Comparison of ENCODE assay signal across 10 cellular contexts in genomic region chr15:82966671-82967071, GRCh38. TPM values are rescaled to one million over a fixed set of nuclear protein-coding genes. Genes with fewer than 3 reads are reported as not detected.
DNase-seq lines count a peak whose midpoint lies in the region; ATAC-seq and TF ChIP-seq lines count a peak whose summit lies in the region.
"Had no signal": no experiment of that assay in that cellular context is flagged by ENCODE, and none has a peak within 500 bp of the region (broad histone marks: within the 10 kb centered on the region; RNA-seq: fewer than 3 reads in every experiment).

No MANE protein-coding gene starts in this region.

- ATAC-seq in HG02588 (IDR thresholded peaks at IDR 0.05; ENCODE audit: unreplicated experiment), result peak; percentile 75
- peak; percentile 65 for ATAC-seq in HG03469 (IDR thresholded peaks at IDR 0.05; ENCODE audit: unreplicated experiment)
- ATAC-seq in stimulated activated effector memory CD8-positive, alpha-beta T cell treated with anti-CD3 and anti-CD28 coated beads, Interleukin-12 subunit alpha, Interleukin-12 subunit beta, amount 100 ng/mL, for 72 hours, result peak; percentile 94

- intact Hi-C loops in spleen (cut with DNase I; ENCODE audit: low total_unique reads), result no loop called here

- H3K36me3 Mint-ChIP-seq in activated T-cell treated with anti-CD3 and anti-CD28 coated beads, Interleukin-2, amount 50 U/mL, for 24 hours (ENCODE audit: low read depth), result no peaks in the 10 kb centered on the region
- H3K36me3 Mint-ChIP-seq in stimulated activated effector memory CD8-positive, alpha-beta T cell treated with anti-CD3 and anti-CD28 coated beads, Interleukin-12 subunit alpha, Interleukin-12 subunit beta, amount 100 ng/mL, for 72 hours, result no peaks in the 10 kb centered on the region
- no peaks in the 10 kb centered on the region for H3K36me3 Mint-ChIP-seq in endodermal cell (ENCODE audit: low read depth)

- 93 to 100% methylated on average over 4 of the region's 4 CpGs for WGBS in endodermal cell (ENCODE audit: insufficient coverage in 1 of 2, insufficient read length in 1 of 2), 2 experiments
- 41 to 54% (median 46%) methylated on average over 4 of the region's 4 CpGs for WGBS in spleen, 5 donors

- no peak for DNase-seq in activated T-cell treated with anti-CD3 and anti-CD28 coated beads, Interleukin-2, amount 50 U/mL, for 24 hours
- no peak for DNase-seq in activated T-cell treated with anti-CD3 and anti-CD28 coated beads, Interleukin-2, amount 50 U/mL, for 1 hour
- peak in 1 of 2 donors; percentile 73 for DNase-seq in stimulated activated effector memory CD8-positive, alpha-beta T cell treated with anti-CD3 and anti-CD28 coated beads, Interleukin-12 subunit alpha, Interleukin-12 subunit beta, amount 100 ng/mL, for 72 hours (ENCODE audit: low spot score in 2 of 2)
- no peak for DNase-seq in stimulated activated naive CD4-positive, alpha-beta T cell treated with Interleukin-2 at 50 U/mL for 16 hours (lab: John Stamatoyannopoulos, UW)
- DNase-seq in endodermal cell (no peak), spleen (no peak)
- DNase-seq: activated effector memory CD4-positive, alpha-beta T cell treated with Interleukin-2 at 50 U/mL for 16 hours; SW 1271 had no signal

- H3K27me3 Mint-ChIP-seq in activated T-cell treated with anti-CD3 and anti-CD28 coated beads, Interleukin-2, amount 50 U/mL, for 24 hours, result no peaks in the 10 kb centered on the region
- H3K27me3 Mint-ChIP-seq in endodermal cell (ENCODE audit: insufficient read depth), result no peaks in the 10 kb centered on the region

- H3K36me3 ChIP-seq in endodermal cell (ENCODE audit: control insufficient read depth, insufficient read depth, low read length), result no peaks in the 10 kb centered on the region
- no peaks in the 10 kb centered on the region for H3K36me3 ChIP-seq in spleen

- H3K4me1 Mint-ChIP-seq in activated T-cell treated with anti-CD3 and anti-CD28 coated beads, Interleukin-2, amount 50 U/mL, for 24 hours (ENCODE audit: low read depth), result peaks cover 12% of the 10 kb centered on the region
- peaks cover 20% of the 10 kb centered on the region for H3K4me1 Mint-ChIP-seq in stimulated activated effector memory CD8-positive, alpha-beta T cell treated with anti-CD3 and anti-CD28 coated beads, Interleukin-12 subunit alpha, Interleukin-12 subunit beta, amount 100 ng/mL, for 72 hours
- H3K4me1 Mint-ChIP-seq in endodermal cell, result peaks cover 3% of the 10 kb centered on the region

- H3K4me1 ChIP-seq in endodermal cell (ENCODE audit: control insufficient read depth, insufficient read depth, low read length) (no peaks in the 10 kb centered on the region), spleen (no peaks in the 10 kb centered on the region)

- no peak overlapping the region for H3K9ac ChIP-seq in endodermal cell (ENCODE audit: extremely low read depth, low read length, poor library complexity, severe bottlenecking)

- H3K27ac ChIP-seq in endodermal cell (ENCODE audit: low read depth, low read length), result no peak overlapping the region
- H3K27ac ChIP-seq in spleen, result no peak overlapping the region

- peak overlapping the region; percentile 26 for H3K27ac Mint-ChIP-seq in activated T-cell treated with anti-CD3 and anti-CD28 coated beads, Interleukin-2, amount 50 U/mL, for 24 hours
- H3K27ac Mint-ChIP-seq in stimulated activated effector memory CD8-positive, alpha-beta T cell treated with anti-CD3 and anti-CD28 coated beads, Interleukin-12 subunit alpha, Interleukin-12 subunit beta, amount 100 ng/mL, for 72 hours, result no peak overlapping the region
- no peak overlapping the region for H3K27ac Mint-ChIP-seq in endodermal cell

- no peaks in the 10 kb centered on the region for H3K9me3 ChIP-seq in endodermal cell (ENCODE audit: control insufficient read depth, low read length)
- H3K9me3 ChIP-seq in spleen, result no peaks in the 10 kb centered on the region

- H3K9me3 Mint-ChIP-seq in activated T-cell treated with anti-CD3 and anti-CD28 coated beads, Interleukin-2, amount 50 U/mL, for 24 hours, result no peaks in the 10 kb centered on the region
- H3K9me3 Mint-ChIP-seq in stimulated activated effector memory CD8-positive, alpha-beta T cell treated with anti-CD3 and anti-CD28 coated beads, Interleukin-12 subunit alpha, Interleukin-12 subunit beta, amount 100 ng/mL, for 72 hours, result no peaks in the 10 kb centered on the region
- no peaks in the 10 kb centered on the region for H3K9me3 Mint-ChIP-seq in endodermal cell

- TF ChIP-seq POLR2A in spleen (IDR thresholded peaks at IDR 0.05), result no peak

- H3K4me3 ChIP-seq in endodermal cell (ENCODE audit: low read length) (no peak overlapping the region), spleen (no peak overlapping the region)

- TF ChIP-seq CTCF in endodermal cell (conservative IDR thresholded peaks at IDR 0.05), result no peak
- TF ChIP-seq CTCF in spleen (IDR thresholded peaks at IDR 0.05 in 8 of 11, conservative IDR thresholded peaks at IDR 0.05 in 3 of 11), result no peak

- no peaks in the 10 kb centered on the region for H3K27me3 ChIP-seq in endodermal cell (ENCODE audit: control insufficient read depth, insufficient read depth, low read length, poor library complexity, severe bottlenecking)
- H3K27me3 ChIP-seq in spleen (replicated peaks in 1 of 7), result no peaks in the 10 kb centered on the region

- no peak overlapping the region for H3K4me3 Mint-ChIP-seq in activated T-cell treated with anti-CD3 and anti-CD28 coated beads, Interleukin-2, amount 50 U/mL, for 24 hours
- no peak overlapping the region for H3K4me3 Mint-ChIP-seq in stimulated activated effector memory CD8-positive, alpha-beta T cell treated with anti-CD3 and anti-CD28 coated beads, Interleukin-12 subunit alpha, Interleukin-12 subunit beta, amount 100 ng/mL, for 72 hours
- H3K4me3 Mint-ChIP-seq in endodermal cell, result no peak overlapping the region

RNA-seq across cellular contexts. Expression of gene HOMER2, which starts 14.2 kb away (rescaled TPM):
- total RNA-seq in endodermal cell, result 10 to 100 TPM; 31.8 to 32.7 TPM
- polyA plus RNA-seq in endodermal cell (2013, experiment 1 of 2), result 14.5 TPM
- 13.2 TPM for polyA plus RNA-seq in endodermal cell (2013, experiment 2 of 2)
- 10 to 100 TPM in 6 of 7 donors, 1 to 10 TPM in 1; 4.3 to 24.3 (median 12.8) TPM for total RNA-seq in spleen
- polyA plus RNA-seq in spleen, result 1 to 10 TPM; 2.1 to 5.4 (median 2.2) TPM

RNA-seq across cellular contexts. Expression of gene RAMAC, which starts 19.3 kb away (rescaled TPM):
- 10 to 100 TPM; 37.3 to 40.8 TPM for total RNA-seq in endodermal cell
- polyA plus RNA-seq in endodermal cell (2013, experiment 1 of 2), result 35.0 TPM
- 36.3 TPM for polyA plus RNA-seq in endodermal cell (2013, experiment 2 of 2)
- total RNA-seq in spleen, result 10 to 100 TPM; 12.8 to 19.4 (median 15.2) TPM
- 10 to 100 TPM; 18.0 to 22.4 (median 20.7) TPM for polyA plus RNA-seq in spleen

RNA-seq across cellular contexts. Expression of gene C15orf40, which starts 44.8 kb away (rescaled TPM):
- total RNA-seq in endodermal cell (10 to 100 TPM; 15.5 to 17.7 TPM), spleen (10 to 100 TPM; 12.9 to 34.9 (median 20.6) TPM)
- 16.0 TPM for polyA plus RNA-seq in endodermal cell (2013, experiment 1 of 2)
- polyA plus RNA-seq in endodermal cell (2013, experiment 2 of 2), result 19.5 TPM
- 10 to 100 TPM; 22.8 to 26.8 (median 26.3) TPM for polyA plus RNA-seq in spleen
